In the genomic region with DNA sequence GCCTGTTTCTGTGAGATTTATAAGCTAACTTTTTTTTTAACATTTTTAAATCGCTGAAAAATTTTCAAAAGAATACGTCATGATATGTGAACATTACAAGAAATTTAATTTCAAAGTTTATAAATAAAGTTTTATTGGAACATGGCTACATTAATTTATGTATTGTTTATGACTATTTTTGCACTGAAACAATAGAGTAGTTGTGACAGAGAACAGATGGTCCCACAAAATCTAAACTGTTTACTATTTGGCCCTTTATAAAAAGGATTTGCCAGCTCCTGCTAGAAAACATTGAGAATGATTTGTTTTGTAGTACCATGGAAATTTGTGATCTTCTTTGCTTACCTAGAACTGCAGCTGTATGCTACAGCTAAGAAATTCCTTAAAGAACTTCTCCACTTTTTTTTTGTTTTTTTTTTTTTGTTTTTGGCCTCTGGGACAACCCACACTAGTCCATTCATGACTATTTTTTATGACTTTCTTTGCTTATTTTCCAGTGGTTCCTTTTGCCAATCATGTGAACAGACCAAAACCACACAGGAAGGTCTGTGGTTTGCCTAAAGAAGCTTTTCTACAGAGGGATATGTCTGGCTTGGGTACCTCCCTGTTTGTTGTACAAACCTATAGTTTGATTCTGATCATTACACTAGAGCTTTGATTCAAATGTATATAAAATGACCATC, we compare ENCODE assay signal across 1 cellular context.
TF ChIP-seq lines count a peak whose summit lies in the region.

No MANE protein-coding gene starts in this region.

TF ChIP-seq in K562, 482 proteins besides CTCF, POLR2A, EP300 and RAD21 (continued from another document):
- TF ChIP-seq, protein P1, sequence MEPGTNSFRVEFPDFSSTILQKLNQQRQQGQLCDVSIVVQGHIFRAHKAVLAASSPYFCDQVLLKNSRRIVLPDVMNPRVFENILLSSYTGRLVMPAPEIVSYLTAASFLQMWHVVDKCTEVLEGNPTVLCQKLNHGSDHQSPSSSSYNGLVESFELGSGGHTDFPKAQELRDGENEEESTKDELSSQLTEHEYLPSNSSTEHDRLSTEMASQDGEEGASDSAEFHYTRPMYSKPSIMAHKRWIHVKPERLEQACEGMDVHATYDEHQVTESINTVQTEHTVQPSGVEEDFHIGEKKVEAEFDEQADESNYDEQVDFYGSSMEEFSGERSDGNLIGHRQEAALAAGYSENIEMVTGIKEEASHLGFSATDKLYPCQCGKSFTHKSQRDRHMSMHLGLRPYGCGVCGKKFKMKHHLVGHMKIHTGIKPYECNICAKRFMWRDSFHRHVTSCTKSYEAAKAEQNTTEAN (CRISPR knock-in tag; IDR thresholded peaks at IDR 0.05): no peak
- TF ChIP-seq, protein P2, sequence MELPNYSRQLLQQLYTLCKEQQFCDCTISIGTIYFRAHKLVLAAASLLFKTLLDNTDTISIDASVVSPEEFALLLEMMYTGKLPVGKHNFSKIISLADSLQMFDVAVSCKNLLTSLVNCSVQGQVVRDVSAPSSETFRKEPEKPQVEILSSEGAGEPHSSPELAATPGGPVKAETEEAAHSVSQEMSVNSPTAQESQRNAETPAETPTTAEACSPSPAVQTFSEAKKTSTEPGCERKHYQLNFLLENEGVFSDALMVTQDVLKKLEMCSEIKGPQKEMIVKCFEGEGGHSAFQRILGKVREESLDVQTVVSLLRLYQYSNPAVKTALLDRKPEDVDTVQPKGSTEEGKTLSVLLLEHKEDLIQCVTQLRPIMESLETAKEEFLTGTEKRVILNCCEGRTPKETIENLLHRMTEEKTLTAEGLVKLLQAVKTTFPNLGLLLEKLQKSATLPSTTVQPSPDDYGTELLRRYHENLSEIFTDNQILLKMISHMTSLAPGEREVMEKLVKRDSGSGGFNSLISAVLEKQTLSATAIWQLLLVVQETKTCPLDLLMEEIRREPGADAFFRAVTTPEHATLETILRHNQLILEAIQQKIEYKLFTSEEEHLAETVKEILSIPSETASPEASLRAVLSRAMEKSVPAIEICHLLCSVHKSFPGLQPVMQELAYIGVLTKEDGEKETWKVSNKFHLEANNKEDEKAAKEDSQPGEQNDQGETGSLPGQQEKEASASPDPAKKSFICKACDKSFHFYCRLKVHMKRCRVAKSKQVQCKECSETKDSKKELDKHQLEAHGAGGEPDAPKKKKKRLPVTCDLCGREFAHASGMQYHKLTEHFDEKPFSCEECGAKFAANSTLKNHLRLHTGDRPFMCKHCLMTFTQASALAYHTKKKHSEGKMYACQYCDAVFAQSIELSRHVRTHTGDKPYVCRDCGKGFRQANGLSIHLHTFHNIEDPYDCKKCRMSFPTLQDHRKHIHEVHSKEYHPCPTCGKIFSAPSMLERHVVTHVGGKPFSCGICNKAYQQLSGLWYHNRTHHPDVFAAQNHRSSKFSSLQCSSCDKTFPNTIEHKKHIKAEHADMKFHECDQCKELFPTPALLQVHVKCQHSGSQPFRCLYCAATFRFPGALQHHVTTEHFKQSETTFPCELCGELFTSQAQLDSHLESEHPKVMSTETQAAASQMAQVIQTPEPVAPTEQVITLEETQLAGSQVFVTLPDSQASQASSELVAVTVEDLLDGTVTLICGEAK (IDR thresholded peaks at IDR 0.05): peak; percentile 95
- TF ChIP-seq, protein P2 (CRISPR knock-in tag; IDR thresholded peaks at IDR 0.05): peak; percentile 76
- no peak for TF ChIP-seq YY1 (IDR thresholded peaks at IDR 0.05; ENCODE audit: borderline replicate concordance in 1 of 3, control insufficient read depth in 1 of 3, extremely low read depth in 1 of 3, insufficient read depth in 3 of 3, insufficient read length in 1 of 3, insufficient replicate concordance in 2 of 3, low read depth in 1 of 3, low read length in 2 of 3)
- TF ChIP-seq, protein P3, sequence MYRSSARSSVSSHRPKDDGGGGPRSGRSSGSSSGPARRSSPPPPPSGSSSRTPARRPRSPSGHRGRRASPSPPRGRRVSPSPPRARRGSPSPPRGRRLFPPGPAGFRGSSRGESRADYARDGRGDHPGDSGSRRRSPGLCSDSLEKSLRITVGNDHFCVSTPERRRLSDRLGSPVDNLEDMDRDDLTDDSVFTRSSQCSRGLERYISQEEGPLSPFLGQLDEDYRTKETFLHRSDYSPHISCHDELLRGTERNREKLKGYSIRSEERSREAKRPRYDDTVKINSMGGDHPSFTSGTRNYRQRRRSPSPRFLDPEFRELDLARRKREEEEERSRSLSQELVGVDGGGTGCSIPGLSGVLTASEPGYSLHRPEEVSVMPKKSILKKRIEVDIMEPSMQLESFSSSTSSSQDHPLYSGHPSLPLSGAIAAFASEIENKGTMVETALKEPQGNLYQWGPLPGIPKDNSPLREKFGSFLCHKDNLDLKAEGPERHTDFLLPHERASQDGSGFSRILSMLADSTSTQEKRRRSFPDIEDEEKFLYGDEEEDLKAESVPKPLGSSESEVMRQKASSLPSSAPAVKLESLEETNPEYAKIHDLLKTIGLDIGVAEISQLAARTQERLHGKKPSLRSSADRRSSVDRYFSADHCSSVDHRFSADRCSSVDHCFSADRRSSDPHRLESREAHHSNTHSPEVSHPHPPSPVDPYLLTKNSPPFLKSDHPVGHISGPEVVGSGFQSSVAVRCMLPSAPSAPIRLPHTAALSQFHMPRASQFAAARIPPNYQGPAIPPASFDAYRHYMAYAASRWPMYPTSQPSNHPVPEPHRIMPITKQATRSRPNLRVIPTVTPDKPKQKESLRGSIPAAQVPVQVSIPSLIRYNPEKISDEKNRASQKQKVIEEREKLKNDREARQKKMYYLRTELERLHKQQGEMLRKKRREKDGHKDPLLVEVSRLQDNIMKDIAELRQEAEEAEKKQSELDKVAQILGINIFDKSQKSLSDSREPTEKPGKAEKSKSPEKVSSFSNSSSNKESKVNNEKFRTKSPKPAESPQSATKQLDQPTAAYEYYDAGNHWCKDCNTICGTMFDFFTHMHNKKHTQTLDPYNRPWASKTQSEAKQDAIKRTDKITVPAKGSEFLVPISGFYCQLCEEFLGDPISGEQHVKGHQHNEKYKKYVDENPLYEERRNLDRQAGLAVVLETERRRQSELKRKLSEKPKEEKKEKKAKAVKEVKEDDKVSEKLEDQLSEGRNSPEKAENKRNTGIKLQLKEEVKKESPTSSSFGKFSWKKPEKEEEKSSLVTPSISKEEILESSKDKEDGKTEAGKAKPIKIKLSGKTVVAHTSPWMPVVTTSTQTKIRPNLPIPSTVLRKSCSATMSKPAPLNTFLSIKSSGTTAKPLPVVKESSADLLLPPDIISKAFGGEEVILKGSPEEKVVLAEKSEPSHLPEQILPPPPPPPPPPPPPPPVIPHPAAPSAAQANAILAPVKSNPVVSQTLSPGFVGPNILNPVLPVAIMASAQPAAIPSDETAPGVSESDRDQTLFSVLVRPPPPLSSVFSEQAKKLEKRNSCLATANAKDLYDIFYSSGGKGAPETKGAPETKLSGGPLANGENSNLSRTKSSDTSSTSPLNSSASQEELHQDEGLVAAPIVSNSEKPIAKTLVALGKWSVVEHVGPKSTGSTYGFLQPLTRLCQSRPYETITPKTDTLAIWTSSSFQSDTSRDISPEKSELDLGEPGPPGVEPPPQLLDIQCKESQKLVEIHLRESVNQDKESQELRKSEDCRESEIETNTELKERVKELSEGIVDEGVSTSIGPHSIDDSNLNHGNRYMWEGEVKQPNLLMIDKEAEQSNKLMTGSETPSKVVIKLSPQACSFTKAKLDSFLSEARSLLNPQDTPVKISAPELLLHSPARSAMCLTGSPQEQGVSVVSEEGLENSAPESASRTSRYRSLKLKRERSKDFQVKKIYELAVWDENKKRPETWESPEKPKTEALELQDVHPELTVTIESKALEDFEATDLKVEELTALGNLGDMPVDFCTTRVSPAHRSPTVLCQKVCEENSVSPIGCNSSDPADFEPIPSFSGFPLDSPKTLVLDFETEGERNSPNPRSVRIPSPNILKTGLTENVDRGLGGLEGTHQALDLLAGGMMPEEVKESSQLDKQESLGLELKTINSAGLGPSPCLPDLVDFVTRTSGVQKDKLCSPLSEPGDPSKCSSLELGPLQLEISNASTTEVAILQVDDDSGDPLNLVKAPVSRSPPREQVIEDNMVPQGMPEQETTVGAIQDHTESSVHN (IDR thresholded peaks at IDR 0.05; ENCODE audit: borderline replicate concordance in 1 of 2, low read depth in 1 of 2): no peak
- TF ChIP-seq C11orf30 (IDR thresholded peaks at IDR 0.05; ENCODE audit: low read depth): no peak
- no peak for TF ChIP-seq SNRNP70 (optimal IDR thresholded peaks at IDR 0.05; ENCODE audit: low read depth, low read length)
- 0 out of 2 replicates have a peak, but pooled peaks have one; percentile 57 for TF ChIP-seq GTF2E2 (tag; IDR thresholded peaks at IDR 0.05)
- TF ChIP-seq RBM39 (optimal IDR thresholded peaks at IDR 0.05; ENCODE audit: low read depth, low read length): no peak
- TF ChIP-seq NR2C2 (CRISPR knock-in tag; IDR thresholded peaks at IDR 0.05): no peak
- 0 out of 2 replicates have a peak, but pooled peaks have one; percentile 21 for TF ChIP-seq NR2C2 (tag; IDR thresholded peaks at IDR 0.05)
- TF ChIP-seq, protein P4, sequence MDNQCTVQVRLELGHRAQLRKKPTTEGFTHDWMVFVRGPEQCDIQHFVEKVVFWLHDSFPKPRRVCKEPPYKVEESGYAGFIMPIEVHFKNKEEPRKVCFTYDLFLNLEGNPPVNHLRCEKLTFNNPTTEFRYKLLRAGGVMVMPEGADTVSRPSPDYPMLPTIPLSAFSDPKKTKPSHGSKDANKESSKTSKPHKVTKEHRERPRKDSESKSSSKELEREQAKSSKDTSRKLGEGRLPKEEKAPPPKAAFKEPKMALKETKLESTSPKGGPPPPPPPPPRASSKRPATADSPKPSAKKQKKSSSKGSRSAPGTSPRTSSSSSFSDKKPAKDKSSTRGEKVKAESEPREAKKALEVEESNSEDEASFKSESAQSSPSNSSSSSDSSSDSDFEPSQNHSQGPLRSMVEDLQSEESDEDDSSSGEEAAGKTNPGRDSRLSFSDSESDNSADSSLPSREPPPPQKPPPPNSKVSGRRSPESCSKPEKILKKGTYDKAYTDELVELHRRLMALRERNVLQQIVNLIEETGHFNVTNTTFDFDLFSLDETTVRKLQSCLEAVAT (IDR thresholded peaks at IDR 0.05): no peak
- TF ChIP-seq ZNF707 (CRISPR knock-in tag; conservative IDR thresholded peaks at IDR 0.05): no peak
- TF ChIP-seq KLF16 (IDR thresholded peaks at IDR 0.05): no peak; the same call in 1 of the 2 replicates
- TF ChIP-seq ESRRA (IDR thresholded peaks at IDR 0.05; ENCODE audit: borderline replicate concordance, low read depth): peak; percentile 57; the same call in 1 of the 2 replicates
- TF ChIP-seq ZNF197 (CRISPR knock-in tag; IDR thresholded peaks at IDR 0.05; ENCODE audit: low read depth): no peak
